Comparison of ENCODE assay signal across 14 cellular contexts in the genomic region with DNA sequence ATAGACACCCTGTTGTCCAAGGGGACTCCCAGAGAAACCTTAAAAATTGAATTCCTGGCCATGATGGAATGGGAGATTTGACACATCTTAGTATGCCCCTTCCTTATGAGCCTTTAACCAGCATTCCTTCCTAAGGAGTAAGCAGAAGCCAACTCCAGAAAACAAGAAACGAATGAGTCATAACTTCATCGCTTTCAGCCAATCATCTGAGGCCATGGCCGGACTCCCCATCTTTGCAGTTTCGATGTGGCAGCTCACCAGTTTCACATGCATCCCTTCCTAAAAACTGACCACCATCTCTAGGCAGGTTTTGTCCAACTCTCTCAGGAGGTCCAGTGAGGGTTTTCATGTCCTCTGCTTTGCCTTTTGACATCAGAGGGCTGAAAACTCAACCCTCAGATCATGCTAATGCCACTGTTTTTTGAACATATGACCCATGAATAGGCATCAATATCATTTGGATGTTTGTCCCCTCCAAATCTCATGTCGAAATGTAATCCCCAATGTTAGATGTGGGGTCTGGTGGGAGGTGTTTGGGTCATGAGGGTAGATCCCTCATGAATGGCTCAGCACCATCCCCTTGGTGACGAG. TPM values are rescaled to one million over a fixed set of nuclear protein-coding genes. Genes with fewer than 3 reads are reported as not detected.
DNase-seq lines count a peak whose midpoint lies in the region; ATAC-seq and TF ChIP-seq lines count a peak whose summit lies in the region.
"Had no signal": no experiment of that assay in that cellular context is flagged by ENCODE, and none has a peak within 500 bp of the region (broad histone marks: within the 10 kb centered on the region; RNA-seq: fewer than 3 reads in every experiment).

No MANE protein-coding gene starts in this region.

- peaks cover 10% of the 10 kb centered on the region for H3K36me3 Mint-ChIP-seq in T-cell
- H3K36me3 Mint-ChIP-seq: activated naive CD8-positive, alpha-beta T cell treated with anti-CD3 and anti-CD28 coated beads for 36 hours had no signal

- H3K4me3 ChIP-seq in WI38 (ENCODE audit: low read depth, low read length) (0 out of 2 replicates have a peak overlapping the region, but pooled peaks have one; percentile 6), upper lobe of left lung (no peak overlapping the region)

- CTCF ChIA-PET in T-cell (lab: Charles Lee), result no interaction called here

- POLR2A ChIA-PET in T-cell (lab: Charles Lee), result no interaction called here

- peaks cover 9 to 12% (median 10%) of the 10 kb centered on the region in 3 donors for H3K4me1 Mint-ChIP-seq in T-cell

- peaks cover 0 to 16% (median 8%) of the 10 kb centered on the region in 4 donors for H3K4me1 ChIP-seq in upper lobe of left lung

- no peak for TF ChIP-seq CTCF in WI38 (IDR thresholded peaks at IDR 0.05; ENCODE audit: low read depth, low read length)
- no peak for TF ChIP-seq CTCF in upper lobe of left lung (IDR thresholded peaks at IDR 0.05)

- H3K9me3 Mint-ChIP-seq in T-cell, result no peaks in the 10 kb centered on the region
- H3K9me3 Mint-ChIP-seq: activated naive CD8-positive, alpha-beta T cell treated with anti-CD3 and anti-CD28 coated beads for 36 hours had no signal

- no peaks in the 10 kb centered on the region for H3K27me3 ChIP-seq in upper lobe of left lung

- peak; percentile 84 for DNase-seq in EH (ENCODE audit: low read depth)
- DNase-seq in islet precursor cell, result peak; percentile 63
- no peak for DNase-seq in upper lobe of left lung
- DNase-seq in stimulated activated CD8-positive, alpha-beta memory T cell treated with anti-CD3 and anti-CD28 coated beads, Interleukin-4, amount 100 ng/mL, for 48 hours, result no peak
- DNase-seq in T-cell, result no peak
- DNase-seq: activated naive CD8-positive, alpha-beta T cell treated with anti-CD3 and anti-CD28 coated beads for 36 hours; C1 segment of cervical spinal cord; hippocampal formation; midbrain; NCI-H187 treated with DMSO at 0.1 percent for 48 hours had no signal

- WGBS in upper lobe of left lung, 2 donors, result 86 to 88% methylated on average over 4 to 6 of the region's 6 CpGs

- TF ChIP-seq EP300 in upper lobe of left lung (IDR thresholded peaks at IDR 0.05), result no peak

- H3K9me3 ChIP-seq in upper lobe of left lung, result no peaks in the 10 kb centered on the region

- TF ChIP-seq POLR2A in upper lobe of left lung (IDR thresholded peaks at IDR 0.05), result no peak

- no peaks in the 10 kb centered on the region for H3K36me3 ChIP-seq in upper lobe of left lung

- H3K27me3 Mint-ChIP-seq in T-cell, result no peaks in the 10 kb centered on the region
- H3K27me3 Mint-ChIP-seq: activated naive CD8-positive, alpha-beta T cell treated with anti-CD3 and anti-CD28 coated beads for 36 hours had no signal

- ATAC-seq in HG02610 (IDR thresholded peaks at IDR 0.05; ENCODE audit: unreplicated experiment) (peak; percentile 34), HG02870 (IDR thresholded peaks at IDR 0.05; ENCODE audit: unreplicated experiment) (no peak), upper lobe of left lung (ENCODE audit: low FRiP score in 2 of 2) (no peak), T-cell (replicated peaks in 1 of 4) (no peak)
- ATAC-seq: HepG2 had no signal

- no peak overlapping the region for H3K27ac Mint-ChIP-seq in T-cell
- H3K27ac Mint-ChIP-seq: activated naive CD8-positive, alpha-beta T cell treated with anti-CD3 and anti-CD28 coated beads for 36 hours had no signal

- H3K27ac ChIP-seq in upper lobe of left lung, result no peak overlapping the region

- no peak overlapping the region for H3K4me3 Mint-ChIP-seq in T-cell
- H3K4me3 Mint-ChIP-seq: activated naive CD8-positive, alpha-beta T cell treated with anti-CD3 and anti-CD28 coated beads for 36 hours had no signal

RNA-seq across cellular contexts. Expression of gene DAAM1, which starts 19.9 kb away (rescaled TPM):
- total RNA-seq in upper lobe of left lung (10 to 100 TPM; 34.4 to 94.4 (median 55.5) TPM), T-cell (10 to 100 TPM in 4 of 5 donors, 1 to 10 TPM in 1; 9.6 to 25.3 (median 23.9) TPM)

Comparison
In these comparisons a context has a peak if more than half of its experiments do, and no peak if none do; other contexts are left out.
1. DNase-seq: peak in EH (single experiment) and islet precursor cell (single experiment); none in upper lobe of left lung (0 of 2), stimulated activated CD8-positive, alpha-beta memory T cell treated with anti-CD3 and anti-CD28 coated beads, Interleukin-4, amount 100 ng/mL, for 48 hours (single experiment) and T-cell (0 of 34).